ENCODE assay signal across 8 cellular contexts in genomic region chr2:69306897-69307695, GRCh38.
A peak's percentile ranks its signal among the peaks of the same experiment; 100 is the strongest.
DNase-seq lines count a peak whose midpoint lies in the region; ATAC-seq, FAIRE-seq and TF ChIP-seq lines count a peak whose summit lies in the region.

No MANE protein-coding gene starts in this region.

- DNase-seq in A549 (ENCODE audit: low read depth in 1 of 2, low spot score in 1 of 2): peak; percentile 88 to 90
- DNase-seq in NCI-H446 (lab: John Stamatoyannopoulos, UW): peak; percentile 28 to 86
- DNase-seq in activated CD4-positive, alpha-beta T cell treated with anti-CD3 and anti-CD28 coated beads, Interleukin-2, amount 10 ng/mL, durations not matched to agents 24 days and 14 days: peak; percentile 89
- DNase-seq in dedifferentiated amniotic fluid mesenchymal stem cell (ENCODE audit: extremely low spot score): peak; percentile 60
- peak; percentile 95 for DNase-seq in left kidney (ENCODE audit: low read depth, low spot score)
- DNase-seq in stimulated activated CD4-positive, alpha-beta T cell treated with anti-CD3 and anti-CD28 coated beads, Interleukin-1b, Interleukin-23, amount 100 ng/mL, for 24 hours (ENCODE audit: low read depth in 4 of 4, low spot score in 1 of 4): peak; percentile 26 to 62 (median 46)

- intact Hi-C loops in activated CD4-positive, alpha-beta T cell treated with anti-CD3 and anti-CD28 coated beads, Interleukin-2, amount 10 ng/mL, durations not matched to agents 24 days and 14 days (cut with micrococcal nuclease): loop anchor here (1.0 to 10.0 kb wide), 3 partner anchors 281 to 842 kb away; partner anchors contain the start of genes APLF and FBXO48

- POLR2A ChIA-PET in A549 (lab: Yijun Ruan, JAX): interaction anchor here (1.0 to 1.9 kb wide), 5 partner anchors 8 to 292 kb away, joined by 3 to 12 read pairs (median 4); no protein-coding TSS in a partner anchor

- peaks cover 7% of the 10 kb centered on the region for H3K9me3 Mint-ChIP-seq in activated CD4-positive, alpha-beta T cell treated with anti-CD3 and anti-CD28 coated beads, Interleukin-2, amount 10 ng/mL, durations not matched to agents 24 days and 14 days

- H3K4me3 Mint-ChIP-seq in activated CD4-positive, alpha-beta T cell treated with anti-CD3 and anti-CD28 coated beads, Interleukin-2, amount 10 ng/mL, durations not matched to agents 24 days and 14 days: peak overlapping the region; percentile 78

- H3K36me3 Mint-ChIP-seq in activated CD4-positive, alpha-beta T cell treated with anti-CD3 and anti-CD28 coated beads, Interleukin-2, amount 10 ng/mL, durations not matched to agents 24 days and 14 days (ENCODE audit: low read depth): no peaks in the 10 kb centered on the region

- ATAC-seq in A549 (peak; percentile 81 to 92), GM18861 (IDR thresholded peaks at IDR 0.05; ENCODE audit: unreplicated experiment) (peak; percentile 82), HG03108 (IDR thresholded peaks at IDR 0.05; ENCODE audit: unreplicated experiment) (peak; percentile 79)

- TF ChIP-seq EP300 in A549 (IDR thresholded peaks at IDR 0.05): no peak

- TF ChIP-seq CTCF in A549 (IDR thresholded peaks at IDR 0.05): peak; percentile 92

- TF ChIP-seq RAD21 in A549 (conservative IDR thresholded peaks at IDR 0.05 in 1 of 2, IDR thresholded peaks at IDR 0.05 in 1 of 2): peak; percentile 97 to 99

- peak overlapping the region; percentile 94 to 99 for H3K27ac ChIP-seq in A549

- TF ChIP-seq POLR2A in A549 (IDR thresholded peaks at IDR 0.05; ENCODE audit: low read length): 0 out of 2 replicates have a peak, but pooled peaks have one; percentile 1

- H3K27ac Mint-ChIP-seq in activated CD4-positive, alpha-beta T cell treated with anti-CD3 and anti-CD28 coated beads, Interleukin-2, amount 10 ng/mL, durations not matched to agents 24 days and 14 days: no peak overlapping the region

- H3K9me3 ChIP-seq in A549: peaks cover 8% of the 10 kb centered on the region; the same call in 1 of the 3 replicates

- H3K4me1 ChIP-seq in A549: peaks cover 37% of the 10 kb centered on the region

- H3K4me1 Mint-ChIP-seq in activated CD4-positive, alpha-beta T cell treated with anti-CD3 and anti-CD28 coated beads, Interleukin-2, amount 10 ng/mL, durations not matched to agents 24 days and 14 days: peaks cover 12% of the 10 kb centered on the region

- peak overlapping the region; percentile 93 for H3K4me2 ChIP-seq in A549

- peaks cover 38% of the 10 kb centered on the region for H3K27me3 Mint-ChIP-seq in activated CD4-positive, alpha-beta T cell treated with anti-CD3 and anti-CD28 coated beads, Interleukin-2, amount 10 ng/mL, durations not matched to agents 24 days and 14 days

- peak overlapping the region; percentile 86 for H3K4me3 ChIP-seq in A549

- CTCF ChIA-PET in A549 (lab: Yijun Ruan, JAX): interaction anchor here (0.7 to 4.7 kb wide), 79 partner anchors 8 to 716 kb away, joined by 3 to 46 read pairs (median 6); partner anchors contain the start of genes ANTXR1 and NFU1

- FAIRE-seq in A549 (lab: Jason Lieb, UNC): no peak

- under 1% methylated on average over 21 of the region's 58 CpGs for WGBS in A549 (ENCODE audit: missing lambda C conversion rate)

TF ChIP-seq in A549, 52 proteins besides CTCF, POLR2A, EP300 and RAD21:
- TF ChIP-seq SREBF2 (IDR thresholded peaks at IDR 0.05) (no peak), BCL3 (IDR thresholded peaks at IDR 0.05) (no peak; the same call in 2 of the 3 replicates), JUN (IDR thresholded peaks at IDR 0.05) (peak; percentile 14 to 82; a peak in 4 of 5 replicates), CBX8 (IDR thresholded peaks at IDR 0.05) (no peak), FOSL2 (IDR thresholded peaks at IDR 0.05) (no peak), FOSL2 (CRISPR knock-in tag; IDR thresholded peaks at IDR 0.05) (no peak), PHF8 (IDR thresholded peaks at IDR 0.05; ENCODE audit: borderline replicate concordance, low read depth) (peak; percentile 25; the same call in 1 of the 2 replicates), MAX (IDR thresholded peaks at IDR 0.05) (peak; percentile 88), RNF2 (IDR thresholded peaks at IDR 0.05; ENCODE audit: borderline replicate concordance, low read depth) (0 out of 2 replicates have a peak, but pooled peaks have one; percentile 63), HDAC2 (IDR thresholded peaks at IDR 0.05) (peak; percentile 44; the same call in 1 of the 2 replicates), CHD4 (IDR thresholded peaks at IDR 0.05; ENCODE audit: borderline replicate concordance) (peak; percentile 76; the same call in 1 of the 2 replicates), MAZ (IDR thresholded peaks at IDR 0.05; ENCODE audit: borderline replicate concordance, low read depth, low read length) (no peak), KDM1A (IDR thresholded peaks at IDR 0.05; ENCODE audit: low read depth) (0 out of 2 replicates have a peak, but pooled peaks have one; percentile 40), SMC3 (IDR thresholded peaks at IDR 0.05) (peak; percentile 95), GATA3 (IDR thresholded peaks at IDR 0.05; ENCODE audit: borderline replicate concordance) (0 out of 2 replicates have a peak, but pooled peaks have one; percentile 51), POLR2AphosphoS2 (conservative IDR thresholded peaks at IDR 0.05; ENCODE audit: low read length) (no peak), NR3C1 (IDR thresholded peaks at IDR 0.05) (no peak), E2F6 (IDR thresholded peaks at IDR 0.05; ENCODE audit: borderline replicate concordance, low read depth) (peak; percentile 27; the same call in 1 of the 2 replicates), ELK1 (IDR thresholded peaks at IDR 0.05; ENCODE audit: low read depth, low read length) (no peak)

Comparison
In these comparisons a context has a peak if more than half of its experiments do, and no peak if none do; other contexts are left out.
1. Peak in every context shown above with its lines: DNase-seq, ATAC-seq, H3K4me3 ChIP-seq and H3K27ac ChIP-seq.